Comparison of ENCODE assay signal across 25 cellular contexts in the genomic region with DNA sequence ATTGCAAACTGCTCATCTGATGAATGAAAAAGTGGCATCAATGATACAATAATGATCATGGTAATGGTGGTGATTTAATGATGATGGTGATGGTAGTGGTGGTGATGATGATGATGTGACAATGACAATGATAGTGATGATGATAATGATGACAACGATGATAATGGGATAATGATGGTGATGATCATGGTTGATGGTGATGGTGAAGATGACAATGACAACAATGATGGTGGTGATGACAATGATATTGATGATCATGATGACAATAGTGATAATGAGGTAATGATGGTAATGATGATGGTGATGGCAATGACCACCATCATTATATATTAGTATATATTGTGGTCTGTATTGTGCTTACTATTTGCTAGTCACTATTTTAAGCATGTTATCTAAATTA.
"Had no signal": no experiment of that assay in that cellular context is flagged by ENCODE, and none has a peak within 500 bp of the region (broad histone marks: within the 10 kb centered on the region; RNA-seq: fewer than 3 reads in every experiment).

No MANE protein-coding gene starts in this region.

- H3K27me3 ChIP-seq: dorsolateral prefrontal cortex, gastrocnemius medialis, left lung had no signal

- FAIRE-seq: colon, endometrium, islet of Langerhans, keratinocyte had no signal

- H3K9me3 ChIP-seq: gastrocnemius medialis had no signal

- H3K4me3 ChIP-seq: coronary artery, dorsolateral prefrontal cortex, esophagus squamous epithelium, gastrocnemius medialis, heart right ventricle, left lung, lower lobe of right lung, mucosa of descending colon had no signal

- DNase-seq: dermis blood vessel endothelial cell; dorsolateral prefrontal cortex; effector CD8-positive, alpha-beta T cell; effector memory CD8-positive, alpha-beta T cell; endodermal cell; erythroblast; esophagus squamous epithelium; foreskin fibroblast; foreskin melanocyte; gastrocnemius medialis; glutamatergic neuron; heart right ventricle; hippocampal formation; left cardiac atrium; left lung; left ventricle myocardium superior; lower lobe of right lung; mesenchymal stem cell; mucosa of descending colon had no signal

- H3K4me1 ChIP-seq: esophagus squamous epithelium, gastrocnemius medialis, heart right ventricle, left lung, lower lobe of right lung had no signal

- H3K27ac ChIP-seq: coronary artery, dorsolateral prefrontal cortex, epithelial cell of prostate, esophagus squamous epithelium, gastrocnemius medialis, heart right ventricle, left lung, lower lobe of right lung had no signal

- H3K36me3 ChIP-seq: esophagus squamous epithelium, gastrocnemius medialis, heart right ventricle, left lung, lower lobe of right lung had no signal
